In genomic region chr1:62228883-62229187, GRCh38 we compare ENCODE assay signal across 16 cellular contexts. TPM values are rescaled to one million over a fixed set of nuclear protein-coding genes. Genes with fewer than 3 reads are reported as not detected.
DNase-seq lines count a peak whose midpoint lies in the region; ATAC-seq and TF ChIP-seq lines count a peak whose summit lies in the region.
"Had no signal": no experiment of that assay in that cellular context is flagged by ENCODE, and none has a peak within 500 bp of the region (broad histone marks: within the 10 kb centered on the region; RNA-seq: fewer than 3 reads in every experiment).

No MANE protein-coding gene starts in this region.

- no peaks in the 10 kb centered on the region for H3K9me3 Mint-ChIP-seq in WTC11

- H3K27me3 Mint-ChIP-seq in WTC11 (ENCODE audit: low read depth), result no peaks in the 10 kb centered on the region; the same call in 1 of the 2 replicates

- DNase-seq in WTC11 (ENCODE audit: low spot score) (no peak), mesenteric fat pad (ENCODE audit: low spot score) (peak; percentile 28), smooth muscle cell of the brain vasculature (ENCODE audit: low read depth, low spot score) (peak; percentile 20), inferior parietal cortex (ENCODE audit: extremely low spot score) (no peak), dedifferentiated amniotic fluid mesenchymal stem cell (ENCODE audit: extremely low spot score) (no peak)
- DNase-seq: HCEC 1CT, NCI-H146, NCI-H226, NCI-H526, OCI-M1 had no signal

- no peak overlapping the region for H3K4me3 ChIP-seq in HUES6 (ENCODE audit: low read depth, low read length)
- H3K4me3 ChIP-seq: BLaER1, GM12878, SK-N-MC had no signal

- no peak overlapping the region for H3K27ac ChIP-seq in HUES6 (ENCODE audit: low read depth, low read length)
- H3K27ac ChIP-seq: BLaER1, SK-N-MC had no signal

- H3K27me3 ChIP-seq in HUES6 (ENCODE audit: control insufficient read depth, insufficient read depth, low read length), result no peaks in the 10 kb centered on the region
- H3K27me3 ChIP-seq: BLaER1 had no signal

- H3K36me3 ChIP-seq in HUES6 (ENCODE audit: control insufficient read depth, insufficient read depth, low read length), result peaks cover 57% of the 10 kb centered on the region
- H3K36me3 ChIP-seq: BLaER1 had no signal

- peak overlapping the region; percentile 9 for H3K9ac ChIP-seq in HUES6 (ENCODE audit: low read length)
- H3K9ac ChIP-seq: BLaER1 had no signal

- peaks cover 44% of the 10 kb centered on the region for H3K36me3 Mint-ChIP-seq in WTC11

- TF ChIP-seq CTCF in WTC11 (IDR thresholded peaks at IDR 0.05), result no peak

- CTCF ChIA-PET in WTC11 (lab: Charles Lee), result interaction anchor here (0.6 to 3.1 kb wide), 6 partner anchors 34 to 179 kb away, joined by 3 to 21 read pairs (median 4); no protein-coding TSS in a partner anchor

- peak overlapping the region; percentile 92 for H3K27ac Mint-ChIP-seq in WTC11

- POLR2A ChIA-PET in WTC11 (lab: Charles Lee), result interaction anchor here (0.7 to 1.9 kb wide), 3 partner anchors 16 to 1090 kb away, joined by 3 to 9 read pairs (median 6); no protein-coding TSS in a partner anchor

- peaks cover 52% of the 10 kb centered on the region for H3K4me1 Mint-ChIP-seq in WTC11

- ATAC-seq in WTC11 (peak; percentile 10), HG02763 (IDR thresholded peaks at IDR 0.05; ENCODE audit: unreplicated experiment) (no peak)
- ATAC-seq: GM12878 had no signal

- peaks cover 22% of the 10 kb centered on the region for H3K4me1 ChIP-seq in HUES6 (ENCODE audit: control insufficient read depth, insufficient read depth, low read length)
- H3K4me1 ChIP-seq: BLaER1 had no signal

- H3K9me3 ChIP-seq in HUES6 (ENCODE audit: control insufficient read depth, insufficient read depth, low read depth, low read length), result no peaks in the 10 kb centered on the region
- H3K9me3 ChIP-seq: BLaER1 had no signal

- no peak overlapping the region for H3K4me3 Mint-ChIP-seq in WTC11

TF ChIP-seq in WTC11, 78 proteins besides CTCF, POLR2A, EP300 and RAD21:
- TF ChIP-seq NR1H2 (CRISPR knock-in tag; IDR thresholded peaks at IDR 0.05), result no peak
- TF ChIP-seq E2F4 (CRISPR knock-in tag; IDR thresholded peaks at IDR 0.05; ENCODE audit: borderline replicate concordance, low read depth), result no peak
- TF ChIP-seq TCF7 (CRISPR knock-in tag; IDR thresholded peaks at IDR 0.05; ENCODE audit: low read depth), result no peak
- TF ChIP-seq AR (CRISPR knock-in tag; IDR thresholded peaks at IDR 0.05), result no peak
- no peak for TF ChIP-seq E2F1 (CRISPR knock-in tag; IDR thresholded peaks at IDR 0.05)
- TF ChIP-seq NFATC4 (CRISPR knock-in tag; IDR thresholded peaks at IDR 0.05), result no peak
- peak; percentile 70 for TF ChIP-seq PRDM15 (CRISPR knock-in tag; IDR thresholded peaks at IDR 0.05)
- TF ChIP-seq MLX (CRISPR knock-in tag; IDR thresholded peaks at IDR 0.05), result no peak

RNA-seq across cellular contexts. Expression of gene L1TD1, which starts 34.2 kb away (rescaled TPM):
- total RNA-seq in WTC11 (2021) (296 to 319 TPM (median 303 TPM) in 3 replicates), mesenteric fat pad (0.42 TPM)
- total RNA-seq: HT-29 had no signal

Comparison
In these comparisons a context has a peak if more than half of its experiments do, and no peak if none do; other contexts are left out.
1. DNase-seq: peak in mesenteric fat pad (single experiment) and smooth muscle cell of the brain vasculature (single experiment); none in WTC11 (single experiment), inferior parietal cortex (single experiment) and dedifferentiated amniotic fluid mesenchymal stem cell (single experiment).
2. RNA of gene L1TD1, which starts 34.2 kb away (total RNA-seq): 296 to 319 TPM in WTC11; 0.42 TPM in mesenteric fat pad (single experiment); every median in the first group is over 100 times any median in the second.